ENCODE assay signal across 32 cellular contexts in genomic region chr2:34244195-34244594, GRCh38.
"Had no signal": no experiment of that assay in that cellular context is flagged by ENCODE, and none has a peak within 500 bp of the region (broad histone marks: within the 10 kb centered on the region; RNA-seq: fewer than 3 reads in every experiment).

No MANE protein-coding gene starts in this region.

- H3K9me3 ChIP-seq: adrenal gland, body of pancreas, breast epithelium had no signal

- H3K4me1 ChIP-seq: adrenal gland, breast epithelium had no signal

- H3K4me3 ChIP-seq: adrenal gland, body of pancreas, breast epithelium had no signal

- H3K36me3 ChIP-seq: adrenal gland, brain microvascular endothelial cell, breast epithelium had no signal

- ATAC-seq: activated CD8-positive, alpha-beta T cell treated with anti-CD3 and anti-CD28 coated beads for 36 hours; activated naive CD4-positive, alpha-beta T cell treated with anti-CD3 and anti-CD28 coated beads, Interleukin-2, amount 50 U/mL, for 72 hours; activated T-cell treated with anti-CD3 and anti-CD28 coated beads, Interleukin-2, amount 50 U/mL, for 4 hours; activated T-cell treated with anti-CD3 and anti-CD28 coated beads, Interleukin-2, amount 50 U/mL, for 72 hours; activated T-helper 17 cell treated with anti-CD3 and anti-CD28 coated beads, Interleukin-2, amount 50 U/mL, for 72 hours; body of pancreas had no signal

- H3K27ac ChIP-seq: adrenal gland, brain microvascular endothelial cell, breast epithelium, VCaP had no signal

- DNase-seq: activated B cell treated with CpG ODN at 0.5 μM for 24 hours; activated CD4-positive, alpha-beta memory T cell treated with anti-CD3 and anti-CD28 coated beads for 36 hours; activated CD4-positive, alpha-beta T cell treated with anti-CD3 and anti-CD28 coated beads for 4 hours; activated CD4-positive, alpha-beta T cell treated with anti-CD3 and anti-CD28 coated beads, Interleukin-2, amount 10 ng/mL, durations not matched to agents 24 days and 14 days; activated CD4-positive, alpha-beta T cell treated with anti-CD3 and anti-CD28 coated beads, Interleukin-2, amount 50 U/mL, for 1 hour; activated CD4-positive, alpha-beta T cell treated with anti-CD3 and anti-CD28 coated beads, Interleukin-2, amount 50 U/mL, for 4 hours; activated CD4-positive, CD25-positive, alpha-beta regulatory T cell treated with anti-CD3 and anti-CD28 coated beads, Interleukin-2, amount 50 U/mL, for 72 hours; activated CD8-positive, alpha-beta memory T cell treated with anti-CD3 and anti-CD28 coated beads, Interleukin-2, amount 50 U/mL, for 4 hours; activated CD8-positive, alpha-beta T cell treated with anti-CD3 and anti-CD28 coated beads for 36 hours; activated effector memory CD4-positive, alpha-beta T cell treated with anti-CD3 and anti-CD28 coated beads, Interleukin-2, amount 50 U/mL, for 16 hours; activated gamma-delta T cell treated with Interleukin-2 at 50 U/mL for 16 hours; activated naive CD4-positive, alpha-beta T cell; activated naive CD4-positive, alpha-beta T cell treated with anti-CD3 and anti-CD28 coated beads for 36 hours; activated naive CD4-positive, alpha-beta T cell treated with anti-CD3 and anti-CD28 coated beads, Interleukin-2, amount 50 U/mL, for 16 hours; activated naive CD8-positive, alpha-beta T cell treated with anti-CD3 and anti-CD28 coated beads for 36 hours; activated T-cell treated with anti-CD3 and anti-CD28 coated beads for 4 hours; activated T-cell treated with anti-CD3 and anti-CD28 coated beads, Interleukin-2, amount 50 U/mL, for 1 hour; activated T-cell treated with anti-CD3 and anti-CD28 coated beads, Interleukin-2, amount 50 U/mL, for 4 hours; activated T-cell treated with anti-CD3 and anti-CD28 coated beads, Interleukin-2, amount 50 U/mL, for 72 hours; adrenal gland; amniotic stem cell; aorta; body of pancreas; brain microvascular endothelial cell; central memory CD4-positive, alpha-beta T cell; T-helper 1 cell; T-helper 2 cell; T-helper 9 cell had no signal

- H3K27me3 ChIP-seq: adrenal gland, body of pancreas, brain microvascular endothelial cell, breast epithelium had no signal
